Comparison of ENCODE assay signal across 23 cellular contexts in the genomic region with DNA sequence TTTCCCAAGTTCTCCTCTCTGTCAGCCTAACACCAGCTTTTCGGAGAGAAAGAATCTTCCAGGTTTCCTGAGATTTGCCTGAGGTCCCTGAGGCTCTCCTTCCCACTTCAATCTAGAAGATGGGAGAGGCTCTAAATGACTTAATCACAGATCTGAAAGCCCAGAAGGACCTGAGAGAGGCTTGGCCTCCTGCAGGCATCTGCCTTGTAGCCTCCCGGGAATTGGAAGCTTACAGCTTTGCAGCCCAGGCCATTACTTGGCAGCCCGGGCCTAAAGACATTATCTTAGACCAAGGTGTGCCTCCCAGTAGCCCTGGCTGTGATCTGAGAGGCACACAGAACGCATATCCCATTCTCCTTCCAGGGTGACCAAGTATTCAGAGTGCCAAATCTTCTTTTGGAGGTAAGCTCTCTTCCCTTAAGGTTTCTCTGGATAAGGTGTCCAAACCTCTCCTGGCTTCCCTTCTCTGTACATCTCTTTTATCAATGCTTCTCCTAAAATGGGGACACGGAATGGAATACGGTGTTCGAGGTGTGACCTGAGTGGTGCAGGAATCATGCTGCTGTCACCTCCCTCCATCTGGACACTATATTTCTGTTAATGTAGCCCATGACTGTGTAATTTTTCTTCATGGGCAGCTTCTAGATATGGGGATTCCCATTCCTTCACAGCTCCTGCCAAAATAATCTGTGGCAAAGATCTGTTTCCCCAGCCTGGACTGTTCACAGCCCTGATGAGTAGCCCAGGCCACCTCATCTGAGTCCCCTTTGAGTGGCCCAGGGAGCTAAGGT. TPM values are rescaled to one million over a fixed set of nuclear protein-coding genes. Genes with fewer than 3 reads are reported as not detected.
DNase-seq lines count a peak whose midpoint lies in the region; ATAC-seq, FAIRE-seq and TF ChIP-seq lines count a peak whose summit lies in the region.
"Had no signal": no experiment of that assay in that cellular context is flagged by ENCODE, and none has a peak within 500 bp of the region (broad histone marks: within the 10 kb centered on the region; RNA-seq: fewer than 3 reads in every experiment).

No MANE protein-coding gene starts in this region.

- no peak overlapping the region for H3K4me3 ChIP-seq in esophagus squamous epithelium
- no peak overlapping the region for H3K4me3 ChIP-seq in sigmoid colon
- H3K4me3 ChIP-seq: K562, MG63, Peyer's patch, SJCRH30 had no signal

- WGBS in esophagus squamous epithelium, 2 donors, result 92 to 95% methylated on average over 3 to 7 of the region's 7 CpGs
- WGBS in sigmoid colon, 2 donors, result 87 to 96% methylated on average over 7 of the region's 7 CpGs

- H3K27me3 ChIP-seq in esophagus squamous epithelium (no peaks in the 10 kb centered on the region), sigmoid colon (no peaks in the 10 kb centered on the region)
- H3K27me3 ChIP-seq: MG63, Peyer's patch, SJCRH30 had no signal

- H3K27ac ChIP-seq in esophagus squamous epithelium (peak overlapping the region in 3 of 4 donors; percentile 31 to 46 (median 44)), sigmoid colon (peak overlapping the region in 2 of 4 donors; percentile 71)
- H3K27ac ChIP-seq: Peyer's patch, SJCRH30 had no signal

- peaks cover 0 to 29% (median 0%) of the 10 kb centered on the region in 3 donors for H3K36me3 ChIP-seq in esophagus squamous epithelium
- H3K36me3 ChIP-seq in sigmoid colon, result no peaks in the 10 kb centered on the region
- H3K36me3 ChIP-seq: Peyer's patch had no signal

- H3K9me3 ChIP-seq in esophagus squamous epithelium (peaks cover 0 to 6% (median 0%) of the 10 kb centered on the region in 3 donors), sigmoid colon (no peaks in the 10 kb centered on the region)
- H3K9me3 ChIP-seq: MG63, Peyer's patch, SJCRH30 had no signal

- peak; percentile 13 to 52 for DNase-seq in NCI-H524 (lab: John Stamatoyannopoulos, UW)
- no peak for DNase-seq in NCI-H524 treated with DMSO at 0.1 percent for 48 hours (lab: John Stamatoyannopoulos, UW)
- DNase-seq in D721Med (ENCODE audit: insufficient read length, low spot score), result peak; percentile 73
- DNase-seq in esophagus squamous epithelium (lab: John Stamatoyannopoulos, UW), result no peak
- peak; percentile 33 for DNase-seq in sigmoid colon
- DNase-seq in putamen (ENCODE audit: low spot score), result no peak
- DNase-seq: 8988T, AML-193, EL, GF-D8, GOT3, MG63, NCI-H1048, NCI-H1417 treated with DMSO at 0.1 percent for 48 hours, NCI-H187, NCI-H774, Peyer's patch, SJCRH30 had no signal

- TF ChIP-seq POLR2A in esophagus squamous epithelium (IDR thresholded peaks at IDR 0.05) (no peak), sigmoid colon (IDR thresholded peaks at IDR 0.05) (no peak)

- TF ChIP-seq CTCF in D721Med (IDR thresholded peaks at IDR 0.05; ENCODE audit: insufficient read depth, missing control alignments) (no peak), esophagus squamous epithelium (IDR thresholded peaks at IDR 0.05) (no peak), sigmoid colon (IDR thresholded peaks at IDR 0.05) (no peak)

- H3K4me1 ChIP-seq in esophagus squamous epithelium, result peaks cover 0 to 27% (median 0%) of the 10 kb centered on the region in 3 donors
- peaks cover 0 to 48% (median 30%) of the 10 kb centered on the region in 4 donors for H3K4me1 ChIP-seq in sigmoid colon
- H3K4me1 ChIP-seq: Peyer's patch, SJCRH30 had no signal

- TF ChIP-seq EP300 in sigmoid colon (IDR thresholded peaks at IDR 0.05), result no peak

- ATAC-seq in activated CD4-positive, CD25-positive, alpha-beta regulatory T cell treated with anti-CD3 and anti-CD28 coated beads, Interleukin-2, amount 50 U/mL, for 24 hours, result no peak
- no peak for ATAC-seq in HG02938 (IDR thresholded peaks at IDR 0.05; ENCODE audit: unreplicated experiment)
- ATAC-seq: HCT116, K562 had no signal

- intact Hi-C loops in esophagus squamous epithelium (cut with DNase I), result no loop called here
- intact Hi-C loops in sigmoid colon (cut with DNase I), result no loop called here

- FAIRE-seq in D721Med (lab: Jason Lieb, UNC), result peak; percentile 71
- FAIRE-seq: GM19239, K562 had no signal

RNA-seq across cellular contexts. Expression of a gene that starts 16.0 kb away (rescaled TPM):
- 10 to 100 TPM in 2 of 4 donors, 1 to 10 TPM in 2; 4.7 to 24.2 (median 10.2) TPM for total RNA-seq in esophagus squamous epithelium
- 10 to 100 TPM; 22.5 to 65.9 (median 40.4) TPM for total RNA-seq in sigmoid colon
- 10 to 100 TPM in 1 of 3 donors, 1 to 10 TPM in 2; 3.6 to 12.5 (median 3.9) TPM for polyA plus RNA-seq in sigmoid colon

Comparison
In these comparisons a context has a peak if more than half of its experiments do, and no peak if none do; other contexts are left out.
1. DNase-seq: peak in NCI-H524 (2 of 2), D721Med (single experiment) and sigmoid colon (single experiment); none in NCI-H524 treated with DMSO at 0.1 percent for 48 hours (single experiment), esophagus squamous epithelium (single experiment) and putamen (single experiment).